ENCODE assay signal across 8 cellular contexts in genomic region chr16:24858219-24859041, GRCh38. TPM values are rescaled to one million over a fixed set of nuclear protein-coding genes. Genes with fewer than 3 reads are reported as not detected.
DNase-seq lines count a peak whose midpoint lies in the region; ATAC-seq lines count a peak whose summit lies in the region.

No MANE protein-coding gene starts in this region.

- no peaks in the 10 kb centered on the region for H4K20me1 ChIP-seq in GM23248 (ENCODE audit: insufficient read depth)

- no peak overlapping the region for H3K4me3 Mint-ChIP-seq in activated naive CD8-positive, alpha-beta T cell treated with anti-CD3 and anti-CD28 coated beads, Interleukin-2, amount 10 ng/mL, durations not matched to agents 7 days and 5 days
- no peak overlapping the region for H3K4me3 Mint-ChIP-seq in immature natural killer cell

- peaks cover 2% of the 10 kb centered on the region for H3K27me3 Mint-ChIP-seq in activated naive CD8-positive, alpha-beta T cell treated with anti-CD3 and anti-CD28 coated beads, Interleukin-2, amount 10 ng/mL, durations not matched to agents 7 days and 5 days
- peaks cover 0 to 5% (median 4%) of the 10 kb centered on the region in 3 donors for H3K27me3 Mint-ChIP-seq in immature natural killer cell (ENCODE audit: low read depth in 3 of 3)

- no peak overlapping the region for H2AFZ ChIP-seq in GM23248

- H3K27me3 ChIP-seq in GM23248 (replicated peaks; ENCODE audit: insufficient read depth), result no peaks in the 10 kb centered on the region

- no peaks in the 10 kb centered on the region for H3K9me3 Mint-ChIP-seq in activated naive CD8-positive, alpha-beta T cell treated with anti-CD3 and anti-CD28 coated beads, Interleukin-2, amount 10 ng/mL, durations not matched to agents 7 days and 5 days
- H3K9me3 Mint-ChIP-seq in immature natural killer cell, result no peaks in the 10 kb centered on the region

- H3K36me3 ChIP-seq in GM23248 (ENCODE audit: low read depth), result no peaks in the 10 kb centered on the region

- H3K9ac ChIP-seq in GM23248, result no peak overlapping the region

- no peak overlapping the region for H3K4me3 ChIP-seq in GM23248

- no peaks in the 10 kb centered on the region for H3K9me2 ChIP-seq in GM23248 (ENCODE audit: insufficient read depth)

- peaks cover 6% of the 10 kb centered on the region for H3K4me1 ChIP-seq in GM23248 (ENCODE audit: insufficient read depth)

- no peak overlapping the region for H3K27ac ChIP-seq in GM23248

- no peak for ATAC-seq in activated naive CD8-positive, alpha-beta T cell treated with anti-CD3 and anti-CD28 coated beads, Interleukin-2, amount 10 ng/mL, durations not matched to agents 7 days and 5 days (ENCODE audit: low read depth)
- ATAC-seq in HG03045 (IDR thresholded peaks at IDR 0.05; ENCODE audit: unreplicated experiment), result no peak

- H3K4me2 ChIP-seq in GM23248 (ENCODE audit: unreplicated experiment), result no peak overlapping the region

- POLR2A ChIA-PET in activated naive CD8-positive, alpha-beta T cell treated with anti-CD3 and anti-CD28 coated beads, Interleukin-2, amount 10 ng/mL, durations not matched to agents 7 days and 5 days (lab: Charles Lee), result no interaction called here

- H3K4me1 Mint-ChIP-seq in activated naive CD8-positive, alpha-beta T cell treated with anti-CD3 and anti-CD28 coated beads, Interleukin-2, amount 10 ng/mL, durations not matched to agents 7 days and 5 days, result no peaks in the 10 kb centered on the region
- H3K4me1 Mint-ChIP-seq in immature natural killer cell, result no peaks in the 10 kb centered on the region

- H3K36me3 Mint-ChIP-seq in activated naive CD8-positive, alpha-beta T cell treated with anti-CD3 and anti-CD28 coated beads, Interleukin-2, amount 10 ng/mL, durations not matched to agents 7 days and 5 days, result no peaks in the 10 kb centered on the region
- peaks cover 0 to 8% (median 0%) of the 10 kb centered on the region in 3 donors for H3K36me3 Mint-ChIP-seq in immature natural killer cell

- DNase-seq in GM23248, result peak; percentile 66
- peak; percentile 58 for DNase-seq in RPMI7951 (ENCODE audit: low read depth)
- peak; percentile 69 for DNase-seq in activated naive CD8-positive, alpha-beta T cell treated with anti-CD3 and anti-CD28 coated beads, Interleukin-2, amount 10 ng/mL, durations not matched to agents 7 days and 5 days
- DNase-seq in immature natural killer cell, result peak; percentile 10 to 29 (median 23)
- DNase-seq in stimulated activated CD8-positive, alpha-beta memory T cell treated with anti-CD3 and anti-CD28 coated beads, Interleukin-15, amount 100 ng/mL, for 24 hours (ENCODE audit: low read depth), result peak; percentile 14
- DNase-seq in ureter (ENCODE audit: low spot score), result no peak
- no peak for DNase-seq in occipital lobe (lab: John Stamatoyannopoulos, UW)

- 22 to 23% methylated on average over 9 of the region's 9 CpGs for WGBS in GM23248 (ENCODE audit: low coverage in 1 of 2, low lambda C conversion rate in 2 of 2, missing lambda C conversion rate in 2 of 2), 2 experiments

- H3F3A ChIP-seq in GM23248 (ENCODE audit: insufficient read depth), result no peaks in the 10 kb centered on the region

- in situ Hi-C loops in GM23248 (cut with MboI), result no loop called here

- H3K79me2 ChIP-seq in GM23248 (ENCODE audit: insufficient read depth), result no peaks in the 10 kb centered on the region

- no peak overlapping the region for H3K27ac Mint-ChIP-seq in activated naive CD8-positive, alpha-beta T cell treated with anti-CD3 and anti-CD28 coated beads, Interleukin-2, amount 10 ng/mL, durations not matched to agents 7 days and 5 days
- no peak overlapping the region for H3K27ac Mint-ChIP-seq in immature natural killer cell

- H3K9me3 ChIP-seq in GM23248 (ENCODE audit: low read depth), result no peaks in the 10 kb centered on the region

RNA-seq across cellular contexts. Expression of gene SLC5A11, which starts 12.7 kb away (rescaled TPM):
- total RNA-seq in GM23248 (2014; rRNA removed; shearing (Covaris generic)), result not detected in 2 replicates
- not detected in 2 replicates for polyA plus RNA-seq in GM23248 (2016; fragmentation: Nextera tagmentation; extraction: Ambion mirVana)
- total RNA-seq in RPMI7951 (2014; rRNA removed; shearing (Covaris generic)), result not detected in 2 replicates
- under 1 TPM in 1 of 2 experiments, not detected in 1; 0.75 TPM for total RNA-seq in activated naive CD8-positive, alpha-beta T cell treated with anti-CD3 and anti-CD28 coated beads, Interleukin-2, amount 10 ng/mL, durations not matched to agents 7 days and 5 days
- polyA plus RNA-seq in immature natural killer cell, result not detected
- total RNA-seq in ureter, result 0.70 TPM
- not detected for total RNA-seq in occipital lobe

Comparison
In these comparisons a context has a peak if more than half of its experiments do, and no peak if none do; other contexts are left out.
1. DNase-seq: peak in GM23248 (single experiment), RPMI7951 (single experiment), activated naive CD8-positive, alpha-beta T cell treated with anti-CD3 and anti-CD28 coated beads, Interleukin-2, amount 10 ng/mL, durations not matched to agents 7 days and 5 days (single experiment), immature natural killer cell (3 of 3) and stimulated activated CD8-positive, alpha-beta memory T cell treated with anti-CD3 and anti-CD28 coated beads, Interleukin-15, amount 100 ng/mL, for 24 hours (single experiment); none in ureter (single experiment) and occipital lobe (single experiment).